Comparison of ENCODE assay signal across 9 cellular contexts in the genomic region with DNA sequence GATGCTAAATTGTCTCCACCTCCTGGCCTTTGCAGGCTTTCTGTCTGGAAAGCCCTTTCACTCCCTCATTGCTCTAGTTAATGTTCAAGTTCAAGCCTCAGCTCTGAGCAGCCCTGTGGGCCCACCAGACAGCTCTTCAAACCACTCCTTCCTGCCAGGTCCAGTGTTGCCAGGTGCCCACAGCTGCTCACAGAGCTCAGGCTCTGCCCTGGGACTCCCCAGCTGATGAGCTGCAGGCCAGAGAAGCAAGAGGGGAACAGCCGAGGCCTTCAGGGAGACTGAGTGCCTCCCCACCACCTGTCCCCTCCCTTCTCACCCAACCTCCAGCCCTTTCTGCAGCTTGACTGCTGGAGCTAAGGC. TPM values are rescaled to one million over a fixed set of nuclear protein-coding genes. Genes with fewer than 3 reads are reported as not detected.
DNase-seq lines count a peak whose midpoint lies in the region; ATAC-seq and TF ChIP-seq lines count a peak whose summit lies in the region.
"Had no signal": no experiment of that assay in that cellular context is flagged by ENCODE, and none has a peak within 500 bp of the region (broad histone marks: within the 10 kb centered on the region; RNA-seq: fewer than 3 reads in every experiment).

No MANE protein-coding gene starts in this region.

- H3K4me3 ChIP-seq in skeletal muscle tissue (ENCODE audit: low read length in 3 of 3): peak overlapping the region in 2 of 3 donors; percentile 67 to 85

- no peak for TF ChIP-seq CTCF in GM10266 (IDR thresholded peaks at IDR 0.05; ENCODE audit: control insufficient read depth, insufficient read depth, low read depth, missing control alignments)

- H3K36me3 Mint-ChIP-seq in T-cell: peaks cover 14% of the 10 kb centered on the region

- H3K27ac ChIP-seq in cingulate gyrus (ENCODE audit: low read depth, low read length) (peak overlapping the region; percentile 91), skeletal muscle tissue (ENCODE audit: low read depth, low read length) (peak overlapping the region; percentile 88)

- H3K9ac ChIP-seq in skeletal muscle tissue (ENCODE audit: low read depth in 1 of 3, low read length in 3 of 3): peak overlapping the region; percentile 51 to 96 (median 89)

- H3K9me3 Mint-ChIP-seq in T-cell: no peaks in the 10 kb centered on the region

- DNase-seq in anterior cingulate cortex (lab: John Stamatoyannopoulos, UW) (no peak), T-cell (no peak), NCI-H187 (lab: John Stamatoyannopoulos, UW) (no peak), GM10266 (ENCODE audit: extremely low spot score) (no peak)

- H3K27ac Mint-ChIP-seq in T-cell: peak overlapping the region in 1 of 2 donors; percentile 28

- no peaks in the 10 kb centered on the region for H3K27me3 Mint-ChIP-seq in T-cell

- H3K36me3 ChIP-seq in skeletal muscle tissue (ENCODE audit: control insufficient read depth in 3 of 3, insufficient read depth in 3 of 3, low read length in 3 of 3): peaks cover 0 to 19% (median 6%) of the 10 kb centered on the region in 3 donors

- no peak overlapping the region for H3K4me3 Mint-ChIP-seq in T-cell

- CTCF ChIA-PET in T-cell (lab: Charles Lee): no interaction called here

- H3K4me1 Mint-ChIP-seq in T-cell: peaks cover 6 to 29% (median 13%) of the 10 kb centered on the region in 3 donors

- peaks cover 43 to 54% (median 47%) of the 10 kb centered on the region in 3 donors for H3K4me1 ChIP-seq in skeletal muscle tissue (ENCODE audit: control insufficient read depth in 3 of 3, insufficient read depth in 3 of 3, low read length in 3 of 3)

- no peaks in the 10 kb centered on the region for H3K27me3 ChIP-seq in skeletal muscle tissue (ENCODE audit: control insufficient read depth in 3 of 3, insufficient read depth in 3 of 3, low read length in 3 of 3)

- H3K9me3 ChIP-seq in skeletal muscle tissue (ENCODE audit: control insufficient read depth in 3 of 3, low read length in 3 of 3): no peaks in the 10 kb centered on the region

- ATAC-seq in GM19023 (IDR thresholded peaks at IDR 0.05; ENCODE audit: unreplicated experiment): peak; percentile 27
- peak; percentile 19 for ATAC-seq in HG03378 (IDR thresholded peaks at IDR 0.05; ENCODE audit: unreplicated experiment)
- ATAC-seq in T-cell (replicated peaks in 1 of 4): no peak

- POLR2A ChIA-PET in T-cell (lab: Charles Lee): interaction anchor here in 1 of 2 donors (1.1 kb wide), 1 partner anchor 15 kb away, joined by 3 read pairs; no protein-coding TSS in a partner anchor

RNA-seq across cellular contexts. Expression of gene ZBTB47, which starts 1.3 kb away (rescaled TPM):
- total RNA-seq in skeletal muscle tissue: 21.4 TPM
- 1 to 10 TPM in 2 of 5 donors, under 1 TPM in 3; 0.53 to 1.2 (median 0.98) TPM for total RNA-seq in T-cell

RNA-seq across cellular contexts. Expression of gene KLHL40, which starts 33.1 kb away (rescaled TPM):
- total RNA-seq in skeletal muscle tissue (179 TPM), T-cell (not detected)
- total RNA-seq: SK-MEL-5 had no signal

RNA-seq across cellular contexts. Expression of gene HHATL, which starts 50.4 kb away (rescaled TPM):
- total RNA-seq in skeletal muscle tissue (23.0 TPM), T-cell (not detected)
- total RNA-seq: SK-MEL-5 had no signal

RNA-seq across cellular contexts. Expression of gene NKTR, which starts 51.7 kb away (rescaled TPM):
- total RNA-seq in skeletal muscle tissue (119 TPM), T-cell (100 to 1,000 TPM; 185 to 252 (median 209) TPM)

Comparison
In these comparisons a context has a peak if more than half of its experiments do, and no peak if none do; other contexts are left out.
1. ATAC-seq: peak in GM19023 (single experiment) and HG03378 (single experiment); none in T-cell (0 of 4).
2. RNA of gene ZBTB47, which starts 1.3 kb away (total RNA-seq): 21.4 TPM in skeletal muscle tissue (single experiment); 0.53 to 1.2 TPM in T-cell; every median in the first group is over 10 times any median in the second.
3. RNA of gene KLHL40, which starts 33.1 kb away (total RNA-seq): 179 TPM in skeletal muscle tissue (single experiment); not detected in T-cell; every median in the first group is over 100 times any median in the second.
4. RNA of gene HHATL, which starts 50.4 kb away (total RNA-seq): 23.0 TPM in skeletal muscle tissue (single experiment); not detected in T-cell; every median in the first group is over 10 times any median in the second.